ENCODE assay signal across 3 cellular contexts in genomic region chr9:15885464-15885863, GRCh38.
"Had no signal": no experiment of that assay in that cellular context is flagged by ENCODE, and none has a peak within 500 bp of the region (broad histone marks: within the 10 kb centered on the region; RNA-seq: fewer than 3 reads in every experiment).

No MANE protein-coding gene starts in this region.

- H3K4me3 ChIP-seq: GM12878 had no signal

- DNase-seq: GDM1, GF-D8 had no signal

- ATAC-seq: GM12878 had no signal
